Comparison of ENCODE assay signal across 11 cellular contexts in the genomic region with DNA sequence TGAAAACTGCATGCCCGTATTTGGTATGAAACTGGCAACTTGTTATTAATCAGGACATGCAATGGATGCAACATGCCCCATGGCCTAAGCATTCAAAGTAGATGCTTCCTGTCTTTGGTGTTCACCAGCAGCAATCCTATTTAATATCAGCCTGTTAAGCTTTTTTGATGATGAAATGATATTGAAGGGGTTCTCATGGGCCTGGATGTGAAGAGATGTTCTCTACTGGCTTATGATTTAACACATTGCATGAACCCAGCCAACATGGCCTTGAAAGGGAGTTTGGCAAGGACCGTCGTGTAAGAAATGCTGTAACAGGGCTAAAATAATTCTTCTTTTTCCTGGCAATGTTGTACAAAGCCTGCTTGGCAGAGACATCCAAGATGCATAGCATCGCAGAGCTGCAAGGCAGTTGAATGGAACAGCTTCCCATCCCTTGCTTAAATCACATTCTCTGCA.
A peak's percentile ranks its signal among the peaks of the same experiment; 100 is the strongest.
DNase-seq lines count a peak whose midpoint lies in the region; ATAC-seq and TF ChIP-seq lines count a peak whose summit lies in the region.
"Had no signal": no experiment of that assay in that cellular context is flagged by ENCODE, and none has a peak within 500 bp of the region (broad histone marks: within the 10 kb centered on the region; RNA-seq: fewer than 3 reads in every experiment).

No MANE protein-coding gene starts in this region.

- H3K9me3 ChIP-seq in BLaER1 (peaks cover 4% of the 10 kb centered on the region; the same call in 1 of the 2 replicates), Loucy (ENCODE audit: insufficient read depth, low read depth, low read length) (no peaks in the 10 kb centered on the region)

- H3K27me3 ChIP-seq in BLaER1 (no peaks in the 10 kb centered on the region), Loucy (ENCODE audit: insufficient read depth, low read length, poor library complexity, severe bottlenecking) (no peaks in the 10 kb centered on the region)
- H3K27me3 ChIP-seq: foreskin keratinocyte had no signal

- ATAC-seq in HG02623 (IDR thresholded peaks at IDR 0.05; ENCODE audit: unreplicated experiment) (no peak), GM19463 (IDR thresholded peaks at IDR 0.05; ENCODE audit: unreplicated experiment) (no peak)
- ATAC-seq: foreskin keratinocyte had no signal

- peaks cover 88% of the 10 kb centered on the region for H3K36me3 ChIP-seq in BLaER1
- peaks cover 72% of the 10 kb centered on the region; the same call in 1 of the 2 replicates for H3K36me3 ChIP-seq in Loucy (ENCODE audit: insufficient read depth, low read length)

- DNase-seq in fibroblast of mammary gland (ENCODE audit: low read depth) (peak; percentile 34), occipital lobe (lab: John Stamatoyannopoulos, UW) (peak; percentile 38), germinal center (ENCODE audit: low spot score) (no peak)
- DNase-seq in activated CD8-positive, alpha-beta memory T cell treated with anti-CD3 and anti-CD28 coated beads, Interleukin-2, amount 50 U/mL, for 4 hours: no peak
- DNase-seq: activated CD4-positive, alpha-beta T cell treated with anti-CD3 and anti-CD28 coated beads, Interleukin-2, amount 50 U/mL, for 1 hour; foreskin keratinocyte had no signal

- H3K4me1 ChIP-seq in BLaER1 (peaks cover 20% of the 10 kb centered on the region), Loucy (ENCODE audit: insufficient read depth, low read length, poor library complexity, severe bottlenecking) (peaks cover 12% of the 10 kb centered on the region)

- no peak overlapping the region for H2AFZ ChIP-seq in Loucy (ENCODE audit: low read length)

- no peak overlapping the region for H3K9ac ChIP-seq in BLaER1
- H3K9ac ChIP-seq in Loucy (ENCODE audit: low read depth, low read length, poor library complexity, severe bottlenecking): peak overlapping the region; percentile 9

- TF ChIP-seq CTCF in Loucy (conservative IDR thresholded peaks at IDR 0.05; ENCODE audit: low read length) (no peak), fibroblast of mammary gland (conservative IDR thresholded peaks at IDR 0.05; ENCODE audit: control insufficient read depth, insufficient read depth, low read depth, low read length) (no peak)

- H4K20me1 ChIP-seq in BLaER1: peaks cover 18% of the 10 kb centered on the region; the same call in 1 of the 2 replicates
- H4K20me1 ChIP-seq in Loucy (ENCODE audit: insufficient read depth, low read length, poor library complexity, severe bottlenecking): no peaks in the 10 kb centered on the region

- H3K79me2 ChIP-seq in Loucy (ENCODE audit: insufficient read depth, low read length): peaks cover 13% of the 10 kb centered on the region; the same call in 1 of the 2 replicates

- no peaks in the 10 kb centered on the region for H3K9me2 ChIP-seq in Loucy (replicated peaks; ENCODE audit: low read depth, low read length)

- no peak overlapping the region for H3K27ac ChIP-seq in BLaER1
- H3K27ac ChIP-seq: foreskin keratinocyte had no signal

- no peaks in the 10 kb centered on the region for H3F3A ChIP-seq in Loucy (ENCODE audit: low read depth)

- H3K4me2 ChIP-seq in BLaER1 (peak overlapping the region; percentile 32), Loucy (ENCODE audit: low read depth, low read length, poor library complexity, severe bottlenecking) (peak overlapping the region; percentile 52)

- no peak overlapping the region for H3K4me3 ChIP-seq in BLaER1
- H3K4me3 ChIP-seq in Loucy (ENCODE audit: low read length, poor library complexity, severe bottlenecking): no peak overlapping the region
- H3K4me3 ChIP-seq in fibroblast of mammary gland (ENCODE audit: control insufficient read depth, low read depth, low read length): no peak overlapping the region
- H3K4me3 ChIP-seq: skin epidermis had no signal

Comparison
In these comparisons a context has a peak if more than half of its experiments do, and no peak if none do; other contexts are left out.
1. DNase-seq: peak in fibroblast of mammary gland (single experiment) and occipital lobe (single experiment); none in germinal center (single experiment) and activated CD8-positive, alpha-beta memory T cell treated with anti-CD3 and anti-CD28 coated beads, Interleukin-2, amount 50 U/mL, for 4 hours (single experiment).